Comparison of ENCODE assay signal across 5 cellular contexts in genomic region chr1:148526587-148526986, GRCh38. TPM values are rescaled to one million over a fixed set of nuclear protein-coding genes. Genes with fewer than 3 reads are reported as not detected.
"Had no signal": no experiment of that assay in that cellular context is flagged by ENCODE, and none has a peak within 500 bp of the region (broad histone marks: within the 10 kb centered on the region; RNA-seq: fewer than 3 reads in every experiment).

No MANE protein-coding gene starts in this region.

RNA-seq across cellular contexts. Expression of gene PPIAL4G, which starts 43.5 kb away (rescaled TPM):
- total RNA-seq: GM23248, H4, HepG2, HFFc6, HT1080 had no signal
